In the genomic region with DNA sequence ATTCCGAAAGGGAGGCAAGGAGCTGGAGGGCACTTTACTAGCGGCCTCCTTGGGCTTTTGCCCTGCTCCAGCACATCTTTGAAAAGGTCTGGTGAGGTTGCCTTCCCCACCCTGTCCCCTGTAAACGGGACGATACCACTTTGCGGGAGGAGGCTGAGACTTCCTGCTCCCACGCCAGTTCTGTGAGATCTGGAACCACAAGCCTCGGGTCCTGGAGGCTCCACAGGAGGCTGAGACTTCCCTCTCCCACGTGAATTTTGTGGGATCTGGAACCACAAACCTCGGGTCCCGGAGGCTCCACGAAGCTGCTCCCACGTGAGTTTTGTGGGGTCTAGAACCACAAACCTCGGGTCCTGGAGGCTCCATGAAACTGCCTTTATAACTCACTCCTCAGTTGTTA, we compare ENCODE assay signal across 13 cellular contexts.
"Had no signal": no experiment of that assay in that cellular context is flagged by ENCODE, and none has a peak within 500 bp of the region (broad histone marks: within the 10 kb centered on the region; RNA-seq: fewer than 3 reads in every experiment).

No MANE protein-coding gene starts in this region.

- H3K27me3 Mint-ChIP-seq: activated CD8-positive, alpha-beta T cell treated with anti-CD3 and anti-CD28 coated beads for 36 hours; stimulated activated naive CD8-positive, alpha-beta T cell treated with anti-CD3 and anti-CD28 coated beads, Interleukin-15, amount 100 ng/mL, for 72 hours had no signal

- H3K36me3 Mint-ChIP-seq: naive thymus-derived CD4-positive, alpha-beta T cell had no signal

- H3K27ac ChIP-seq: dorsolateral prefrontal cortex, heart right ventricle, SJSA1 had no signal

- H3K4me1 Mint-ChIP-seq: endodermal cell had no signal

- ATAC-seq: activated T-helper 17 cell treated with anti-CD3 and anti-CD28 coated beads, Interleukin-2, amount 50 U/mL, for 72 hours; heart right ventricle; mucosa of descending colon; naive thymus-derived CD4-positive, alpha-beta T cell; right cardiac atrium; stimulated activated naive CD8-positive, alpha-beta T cell treated with anti-CD3 and anti-CD28 coated beads, Interleukin-15, amount 100 ng/mL, for 72 hours had no signal

- H3K9me3 Mint-ChIP-seq: activated CD8-positive, alpha-beta T cell treated with anti-CD3 and anti-CD28 coated beads for 36 hours had no signal

- H3K27ac Mint-ChIP-seq: activated CD8-positive, alpha-beta T cell treated with anti-CD3 and anti-CD28 coated beads for 36 hours; activated T-helper 17 cell treated with anti-CD3 and anti-CD28 coated beads, Interleukin-2, amount 50 U/mL, for 72 hours; endodermal cell; stimulated activated naive CD8-positive, alpha-beta T cell treated with anti-CD3 and anti-CD28 coated beads, Interleukin-15, amount 100 ng/mL, for 72 hours had no signal

- H3K4me3 Mint-ChIP-seq: activated CD8-positive, alpha-beta T cell treated with anti-CD3 and anti-CD28 coated beads for 36 hours; activated T-helper 17 cell treated with anti-CD3 and anti-CD28 coated beads, Interleukin-2, amount 50 U/mL, for 72 hours; endodermal cell; naive thymus-derived CD4-positive, alpha-beta T cell; stimulated activated naive CD8-positive, alpha-beta T cell treated with anti-CD3 and anti-CD28 coated beads, Interleukin-15, amount 100 ng/mL, for 72 hours had no signal

- H3K4me3 ChIP-seq: heart right ventricle, mucosa of descending colon, SJSA1 had no signal

- DNase-seq: activated CD4-positive, alpha-beta T cell treated with anti-CD3 and anti-CD28 coated beads for 1 hour; activated CD8-positive, alpha-beta T cell treated with anti-CD3 and anti-CD28 coated beads for 36 hours; stimulated activated CD4-positive, alpha-beta T cell treated with anti-CD3 and anti-CD28 coated beads, Interleukin-1b, Interleukin-23, amount 100 ng/mL, for 48 hours; SW 1271 had no signal

- H3K4me1 ChIP-seq: heart right ventricle, SJSA1 had no signal

- H3K9me3 ChIP-seq: heart right ventricle, mucosa of descending colon had no signal

- H3K36me3 ChIP-seq: heart right ventricle, SJSA1 had no signal

- H3K27me3 ChIP-seq: SJSA1 had no signal
